In genomic region chr2:233384811-233385488, GRCh38 we compare ENCODE assay signal across 9 cellular contexts. TPM values are rescaled to one million over a fixed set of nuclear protein-coding genes. Genes with fewer than 3 reads are reported as not detected.
A peak's percentile ranks its signal among the peaks of the same experiment; 100 is the strongest.
DNase-seq lines count a peak whose midpoint lies in the region; ATAC-seq and TF ChIP-seq lines count a peak whose summit lies in the region.
"Had no signal": no experiment of that assay in that cellular context is flagged by ENCODE, and none has a peak within 500 bp of the region (broad histone marks: within the 10 kb centered on the region; RNA-seq: fewer than 3 reads in every experiment).

No MANE protein-coding gene starts in this region.

- intact Hi-C loops in Right ventricle myocardium inferior (cut with DNase I) (no loop called here), left lung (cut with DNase I) (no loop called here)

- H3K9me2 ChIP-seq in MM.1S (replicated peaks; ENCODE audit: insufficient read depth, low read length) (no peaks in the 10 kb centered on the region), GM23248 (ENCODE audit: insufficient read depth) (no peaks in the 10 kb centered on the region)

- in situ Hi-C loops in GM23248 (cut with MboI), result no loop called here

- H4K20me1 ChIP-seq in MM.1S (ENCODE audit: insufficient read depth, low read length), result no peaks in the 10 kb centered on the region
- no peaks in the 10 kb centered on the region for H4K20me1 ChIP-seq in GM23248 (ENCODE audit: insufficient read depth)

- H3K9ac ChIP-seq in MM.1S (ENCODE audit: low read length) (peak overlapping the region; percentile 33; the same call in 1 of the 2 replicates), GM23248 (no peak overlapping the region)

- no peaks in the 10 kb centered on the region for H3K36me3 ChIP-seq in right atrium auricular region
- H3K36me3 ChIP-seq in MM.1S (replicated peaks; ENCODE audit: insufficient read depth, low read length), result no peaks in the 10 kb centered on the region
- peaks cover 0 to 11% of the 10 kb centered on the region in 2 donors for H3K36me3 ChIP-seq in left lung
- H3K36me3 ChIP-seq in GM23248 (ENCODE audit: low read depth), result no peaks in the 10 kb centered on the region

- H3K27me3 ChIP-seq in right atrium auricular region (no peaks in the 10 kb centered on the region), MM.1S (replicated peaks; ENCODE audit: insufficient read depth, low read length) (no peaks in the 10 kb centered on the region), left lung (no peaks in the 10 kb centered on the region), GM23248 (replicated peaks; ENCODE audit: insufficient read depth) (no peaks in the 10 kb centered on the region)

- 95 to 97% methylated on average over 12 of the region's 12 CpGs for WGBS in GM23248 (ENCODE audit: low coverage in 1 of 2, low lambda C conversion rate in 2 of 2, missing lambda C conversion rate in 2 of 2), 2 experiments

- H3K4me2 ChIP-seq in MM.1S (ENCODE audit: low read depth, low read length) (peak overlapping the region; percentile 57), GM23248 (ENCODE audit: unreplicated experiment) (no peak overlapping the region)

- TF ChIP-seq CTCF in right atrium auricular region (IDR thresholded peaks at IDR 0.05) (no peak), MM.1S (IDR thresholded peaks at IDR 0.05; ENCODE audit: low read length) (no peak), left lung (IDR thresholded peaks at IDR 0.05) (no peak)

- peaks cover 76% of the 10 kb centered on the region for H3K79me2 ChIP-seq in MM.1S (ENCODE audit: low read length)
- no peaks in the 10 kb centered on the region for H3K79me2 ChIP-seq in GM23248 (ENCODE audit: insufficient read depth)

- H3K4me1 ChIP-seq in right atrium auricular region (peaks cover 0 to 39% of the 10 kb centered on the region in 2 donors), MM.1S (ENCODE audit: low read length) (peaks cover 31% of the 10 kb centered on the region), left lung (peaks cover 21 to 53% of the 10 kb centered on the region in 2 donors), GM23248 (ENCODE audit: insufficient read depth) (peaks cover 22% of the 10 kb centered on the region)

- DNase-seq in right atrium auricular region (ENCODE audit: low spot score), result no peak
- DNase-seq in Right ventricle myocardium inferior (ENCODE audit: missing footprints), result no peak
- DNase-seq in MM.1S, result no peak
- DNase-seq in left lung, result peak in 1 of 2 donors; percentile 50
- no peak for DNase-seq in NCI-H2107 (lab: John Stamatoyannopoulos, UW)
- DNase-seq in NCI-H510A treated with DMSO at 0.1 percent for 48 hours (lab: John Stamatoyannopoulos, UW), result no peak
- DNase-seq in GM23248, result no peak
- no peak for DNase-seq in NCI-H2227 treated with DMSO at 0.1 percent for 48 hours (lab: John Stamatoyannopoulos, UW)

- no peak overlapping the region for H2AFZ ChIP-seq in MM.1S (ENCODE audit: low read length)
- no peak overlapping the region for H2AFZ ChIP-seq in GM23248

- no peak for ATAC-seq in Right ventricle myocardium inferior
- peak; percentile 39 for ATAC-seq in left lung

- H3K9me3 ChIP-seq in right atrium auricular region, result no peaks in the 10 kb centered on the region
- no peaks in the 10 kb centered on the region for H3K9me3 ChIP-seq in MM.1S (replicated peaks; ENCODE audit: insufficient read depth, low read length)
- H3K9me3 ChIP-seq in left lung, result no peaks in the 10 kb centered on the region
- H3K9me3 ChIP-seq in GM23248 (ENCODE audit: low read depth), result no peaks in the 10 kb centered on the region

- H3K4me3 ChIP-seq in right atrium auricular region (no peak overlapping the region), MM.1S (ENCODE audit: low read length) (peak overlapping the region; percentile 16; the same call in 1 of the 2 replicates), left lung (no peak overlapping the region), GM23248 (no peak overlapping the region)

- H3F3A ChIP-seq in MM.1S (ENCODE audit: insufficient read depth, low read length), result peaks cover 15% of the 10 kb centered on the region; the same call in 1 of the 2 replicates
- H3F3A ChIP-seq in GM23248 (ENCODE audit: insufficient read depth), result 0 out of 2 replicates have a peak, but pooled peaks cover 6% of the 10 kb centered on the region

- peak overlapping the region; percentile 19 to 97 for H3K27ac ChIP-seq in right atrium auricular region
- H3K27ac ChIP-seq in MM.1S (ENCODE audit: low read length), result peak overlapping the region; percentile 88
- no peak overlapping the region for H3K27ac ChIP-seq in left lung
- no peak overlapping the region for H3K27ac ChIP-seq in GM23248
- H3K27ac ChIP-seq: HL-60 had no signal

RNA-seq across cellular contexts. Expression of gene DGKD, which starts 30.7 kb away (rescaled TPM):
- total RNA-seq in right atrium auricular region, result 10 to 100 TPM; 18.4 to 40.1 TPM
- 29.2 TPM for total RNA-seq in Right ventricle myocardium inferior
- 10 to 100 TPM; 87.7 to 98.0 TPM for total RNA-seq in left lung
- 4.0 and 5.1 TPM in 2 replicates for total RNA-seq in GM23248 (2014; rRNA removed; shearing (Covaris generic))
- 2.7 and 3.9 TPM in 2 replicates for polyA plus RNA-seq in GM23248 (2016; fragmentation: Nextera tagmentation; extraction: Ambion mirVana)

Comparison
In these comparisons a context has a peak if more than half of its experiments do, and no peak if none do; other contexts are left out.
1. H3K27ac ChIP-seq: peak in right atrium auricular region (2 of 2) and MM.1S (single experiment); none in left lung (0 of 2) and GM23248 (single experiment).